In genomic region chr5:41924872-41925554, GRCh38 we compare ENCODE assay signal across 1 cellular context.
TF ChIP-seq lines count a peak whose summit lies in the region.

Gene FBXO4 (plus strand): TSS chr5:41925281. CDS start chr5:41925310, 29 bp downstream.

TF ChIP-seq in HepG2, 621 proteins besides CTCF, POLR2A, EP300 and RAD21 (continued from another document):
- TF ChIP-seq ZNF292 (CRISPR knock-in tag; IDR thresholded peaks at IDR 0.05; ENCODE audit: borderline replicate concordance, low read depth) (0 out of 2 replicates have a peak, but pooled peaks have one; percentile 41), JARID2 (CRISPR knock-in tag; IDR thresholded peaks at IDR 0.05; ENCODE audit: insufficient replicate concordance) (peak; percentile 82), PAX8 (CRISPR knock-in tag; IDR thresholded peaks at IDR 0.05; ENCODE audit: borderline replicate concordance) (no peak), TRIM22 (IDR thresholded peaks at IDR 0.05) (no peak), ATM (IDR thresholded peaks at IDR 0.05; ENCODE audit: borderline replicate concordance) (no peak), ZNF331 (CRISPR knock-in tag; IDR thresholded peaks at IDR 0.05) (peak; percentile 93), POGK (CRISPR knock-in tag; conservative IDR thresholded peaks at IDR 0.05) (peak; percentile 64; the same call in 1 of the 2 replicates), ZNF335 (CRISPR knock-in tag; IDR thresholded peaks at IDR 0.05) (peak; percentile 70), ZNF24 (IDR thresholded peaks at IDR 0.05) (no peak), ZNF432 (CRISPR knock-in tag; IDR thresholded peaks at IDR 0.05; ENCODE audit: borderline replicate concordance) (no peak), HNF1A (IDR thresholded peaks at IDR 0.05; ENCODE audit: low read depth) (no peak), HNF1A (CRISPR knock-in tag; IDR thresholded peaks at IDR 0.05; ENCODE audit: borderline replicate concordance) (peak; percentile 85), ZNF878 (CRISPR knock-in tag; IDR thresholded peaks at IDR 0.05) (no peak), CERS6 (CRISPR knock-in tag; IDR thresholded peaks at IDR 0.05) (no peak), KLF15 (CRISPR knock-in tag; IDR thresholded peaks at IDR 0.05; ENCODE audit: borderline replicate concordance) (no peak), IRF9 (CRISPR knock-in tag; IDR thresholded peaks at IDR 0.05; ENCODE audit: borderline replicate concordance) (peak; percentile 80; the same call in 1 of the 2 replicates), RFXAP (CRISPR knock-in tag; IDR thresholded peaks at IDR 0.05; ENCODE audit: borderline replicate concordance) (no peak), FOSL1 (CRISPR knock-in tag; IDR thresholded peaks at IDR 0.05; ENCODE audit: borderline replicate concordance) (no peak), DZIP1 (CRISPR knock-in tag; IDR thresholded peaks at IDR 0.05) (no peak), ZNF33A (CRISPR knock-in tag; IDR thresholded peaks at IDR 0.05; ENCODE audit: borderline replicate concordance) (peak; percentile 8; the same call in 1 of the 2 replicates), ZBTB40 (IDR thresholded peaks at IDR 0.05) (no peak), ZBTB40 (CRISPR knock-in tag; IDR thresholded peaks at IDR 0.05) (0 out of 2 replicates have a peak, but pooled peaks have one; percentile 54), MYC (CRISPR knock-in tag; IDR thresholded peaks at IDR 0.05; ENCODE audit: borderline replicate concordance) (peak; percentile 92)
